In genomic region chr1:37255111-37255795, GRCh38 we compare ENCODE assay signal across 8 cellular contexts.
A peak's percentile ranks its signal among the peaks of the same experiment; 100 is the strongest.
DNase-seq lines count a peak whose midpoint lies in the region; ATAC-seq, FAIRE-seq and TF ChIP-seq lines count a peak whose summit lies in the region.

No MANE protein-coding gene starts in this region.

- H3K36me3 Mint-ChIP-seq in MCF 10A (ENCODE audit: insufficient read depth, unreplicated experiment): no peaks in the 10 kb centered on the region

- H3K27me3 ChIP-seq in breast epithelium: peaks cover 0 to 57% of the 10 kb centered on the region in 2 donors

- no peaks in the 10 kb centered on the region for H3K4me1 Mint-ChIP-seq in MCF 10A (ENCODE audit: insufficient read depth, unreplicated experiment)

- H3K4me3 Mint-ChIP-seq in MCF 10A (ENCODE audit: unreplicated experiment): no peak overlapping the region

- H3K27ac Mint-ChIP-seq in MCF 10A (ENCODE audit: low read depth, unreplicated experiment): no peak overlapping the region

- H3K36me3 ChIP-seq in breast epithelium: no peaks in the 10 kb centered on the region

- no peak overlapping the region for H3K4me3 ChIP-seq in breast epithelium

- no peaks in the 10 kb centered on the region for H3K9me3 Mint-ChIP-seq in MCF 10A (ENCODE audit: unreplicated experiment)

- POLR2A ChIA-PET in MCF 10A (lab: Yijun Ruan, JAX): no interaction called here

- peak; percentile 34 for DNase-seq in MCF 10A (ENCODE audit: unreplicated experiment)
- no peak for DNase-seq in breast epithelium (ENCODE audit: low spot score in 2 of 2)
- peak; percentile 36 to 54 for DNase-seq in frontal cortex (ENCODE audit: low spot score in 2 of 2)
- DNase-seq in superior temporal gyrus (ENCODE audit: extremely low spot score): peak; percentile 26
- DNase-seq in NCI-H1694 treated with DMSO at 0.1 percent for 48 hours (lab: John Stamatoyannopoulos, UW): no peak
- DNase-seq in NCI-H2196 treated with DMSO at 0.1 percent for 48 hours (lab: John Stamatoyannopoulos, UW; ENCODE audit: unreplicated experiment): no peak

- no TSS peak for BruUV-seq in MCF 10A (replicated peaks; lab: Mats Ljungman, UMichigan)

- no peak for TF ChIP-seq POLR2A in breast epithelium (IDR thresholded peaks at IDR 0.05)

- no peak for FAIRE-seq in frontal cortex (lab: Jason Lieb, UNC)

- ATAC-seq in GM21619 (IDR thresholded peaks at IDR 0.05; ENCODE audit: unreplicated experiment): no peak

- CTCF ChIA-PET in MCF 10A (lab: Yijun Ruan, JAX): interaction anchor here (0.6 kb wide), 2 partner anchors 233 to 306 kb away, joined by 3 read pairs; no protein-coding TSS in a partner anchor

- no peaks in the 10 kb centered on the region for H3K9me3 ChIP-seq in breast epithelium

- H3K27ac ChIP-seq in breast epithelium: no peak overlapping the region

- no peaks in the 10 kb centered on the region for H3K4me1 ChIP-seq in breast epithelium

- intact Hi-C loops in MCF 10A (cut with micrococcal nuclease): no loop called here
- intact Hi-C loops in breast epithelium (cut with DNase I; ENCODE audit: low total_unique reads): no loop called here

- H3K27me3 Mint-ChIP-seq in MCF 10A (ENCODE audit: insufficient read depth, unreplicated experiment): peaks cover 50% of the 10 kb centered on the region

- no peak for TF ChIP-seq CTCF in MCF 10A (IDR thresholded peaks at IDR 0.05; ENCODE audit: unreplicated experiment)
- TF ChIP-seq CTCF in breast epithelium (IDR thresholded peaks at IDR 0.05): no peak

TF ChIP-seq in PFSK-1, 5 proteins besides CTCF, POLR2A, EP300 and RAD21:
- TF ChIP-seq TAF1 (IDR thresholded peaks at IDR 0.05; ENCODE audit: borderline replicate concordance, insufficient read depth, low read length) (no peak), SIN3A (IDR thresholded peaks at IDR 0.05; ENCODE audit: borderline replicate concordance, insufficient read depth, low read length) (no peak), REST (IDR thresholded peaks at IDR 0.05; ENCODE audit: insufficient read depth in 1 of 2, low read depth in 2 of 2, low read length in 2 of 2) (peak; percentile 91 to 98)
TF ChIP-seq in PFSK-1: peak in this region for 1.

Comparison
In these comparisons a context has a peak if more than half of its experiments do, and no peak if none do; other contexts are left out.
1. DNase-seq: peak in MCF 10A (single experiment), frontal cortex (2 of 2) and superior temporal gyrus (single experiment); none in breast epithelium (0 of 2), NCI-H1694 treated with DMSO at 0.1 percent for 48 hours (single experiment) and NCI-H2196 treated with DMSO at 0.1 percent for 48 hours (single experiment).